Comparison of ENCODE assay signal across 25 cellular contexts in genomic region chr7:107810626-107811025, GRCh38. TPM values are rescaled to one million over a fixed set of nuclear protein-coding genes. Genes with fewer than 3 reads are reported as not detected.
A peak's percentile ranks its signal among the peaks of the same experiment; 100 is the strongest.
DNase-seq lines count a peak whose midpoint lies in the region; ATAC-seq and TF ChIP-seq lines count a peak whose summit lies in the region.
"Had no signal": no experiment of that assay in that cellular context is flagged by ENCODE, and none has a peak within 500 bp of the region (broad histone marks: within the 10 kb centered on the region; RNA-seq: fewer than 3 reads in every experiment).

No MANE protein-coding gene starts in this region.

- H3K79me2 ChIP-seq in OCI-LY7 (ENCODE audit: insufficient read depth, low read depth, low read length), result no peaks in the 10 kb centered on the region

- H3K27ac ChIP-seq in endodermal cell (ENCODE audit: low read depth, low read length) (no peak overlapping the region), OCI-LY7 (ENCODE audit: low read depth, low read length, poor library complexity, severe bottlenecking) (no peak overlapping the region)

- BruUV-seq in OCI-LY7 (replicated peaks; lab: Mats Ljungman, UMichigan), result no TSS peak

- no peaks in the 10 kb centered on the region for H4K20me1 ChIP-seq in OCI-LY7 (ENCODE audit: insufficient read depth, low read length)

- CTCF ChIA-PET in OCI-LY7 (lab: Charles Lee; ENCODE audit: unreplicated experiment), result no interaction called here

- TF ChIP-seq CTCF in endodermal cell (conservative IDR thresholded peaks at IDR 0.05) (no peak), OCI-LY7 (conservative IDR thresholded peaks at IDR 0.05; ENCODE audit: low read length) (no peak)

- H3K36me3 Mint-ChIP-seq in endodermal cell (ENCODE audit: low read depth), result no peaks in the 10 kb centered on the region
- H3K36me3 Mint-ChIP-seq: CD14-positive monocyte had no signal

- no peak overlapping the region for H2AFZ ChIP-seq in OCI-LY7 (ENCODE audit: low read length)

- ATAC-seq in activated CD4-positive, CD25-positive, alpha-beta regulatory T cell treated with anti-CD3 and anti-CD28 coated beads, Interleukin-2, amount 50 U/mL, for 24 hours, result no peak
- ATAC-seq: HepG2 had no signal

- no peaks in the 10 kb centered on the region for H3K4me1 ChIP-seq in endodermal cell (ENCODE audit: control insufficient read depth, insufficient read depth, low read length)
- H3K4me1 ChIP-seq in OCI-LY7 (ENCODE audit: insufficient read depth, low read length, poor library complexity, severe bottlenecking), result no peaks in the 10 kb centered on the region

- no peak overlapping the region for H3K27ac Mint-ChIP-seq in endodermal cell
- H3K27ac Mint-ChIP-seq: CD14-positive monocyte had no signal

- H3K27me3 Mint-ChIP-seq in endodermal cell (ENCODE audit: insufficient read depth), result no peaks in the 10 kb centered on the region

- no peaks in the 10 kb centered on the region for H3K4me1 Mint-ChIP-seq in endodermal cell
- H3K4me1 Mint-ChIP-seq: CD14-positive monocyte had no signal

- WGBS in endodermal cell (ENCODE audit: insufficient coverage in 1 of 2, insufficient read length in 1 of 2), 2 experiments, result 80 to 84% methylated on average over 2 to 3 of the region's 3 CpGs

- H3K4me2 ChIP-seq in OCI-LY7 (ENCODE audit: low read length), result no peak overlapping the region

- DNase-seq in NCI-H82 (lab: John Stamatoyannopoulos, UW) (peak; percentile 4), NCI-H82 treated with DMSO at 0.1 percent for 48 hours (lab: John Stamatoyannopoulos, UW; ENCODE audit: unreplicated experiment) (no peak), H7 (peak; percentile 27), endodermal cell (peak; percentile 45), myocyte (ENCODE audit: low read depth) (peak; percentile 13), OCI-LY7 (ENCODE audit: low spot score) (no peak), NOMO-1 treated with dmso at 0.1 percent for 144 hours (lab: John Stamatoyannopoulos, UW; ENCODE audit: unreplicated experiment) (no peak)
- DNase-seq: 8988T; DMS79 treated with DMSO at 0.1 percent for 48 hours; KG1; NCI-H1048; NCI-H1436; NCI-H1930; NCI-H2171; NCI-H526 treated with DMSO at 0.1 percent for 48 hours; NK-92 treated with Interleukin-12 subunit alpha and Interleukin-12 subunit beta, amount 100 ng/mL, for 24 hours; OCI-M1; Right ventricle myocardium superior had no signal

- no peak overlapping the region for H3K9ac ChIP-seq in endodermal cell (ENCODE audit: extremely low read depth, low read length, poor library complexity, severe bottlenecking)

- no peaks in the 10 kb centered on the region for H3K9me3 Mint-ChIP-seq in endodermal cell

- H3K9me2 ChIP-seq in OCI-LY7 (ENCODE audit: insufficient read depth, low read length), result no peaks in the 10 kb centered on the region; the same call in 1 of the 2 replicates

- no peaks in the 10 kb centered on the region for H3K36me3 ChIP-seq in H7 (replicated peaks; ENCODE audit: control insufficient read depth, insufficient read depth, low read length)
- H3K36me3 ChIP-seq in endodermal cell (ENCODE audit: control insufficient read depth, insufficient read depth, low read length), result no peaks in the 10 kb centered on the region
- H3K36me3 ChIP-seq in OCI-LY7 (ENCODE audit: insufficient read depth, low read length), result no peaks in the 10 kb centered on the region
- H3K36me3 ChIP-seq: HAP-1 had no signal

- intact Hi-C loops in OCI-LY7 (cut with micrococcal nuclease; ENCODE audit: unreplicated experiment), result no loop called here

- no peaks in the 10 kb centered on the region for H3K9me3 ChIP-seq in endodermal cell (ENCODE audit: control insufficient read depth, low read length)
- H3K9me3 ChIP-seq in OCI-LY7 (ENCODE audit: low read length), result no peaks in the 10 kb centered on the region
- H3K9me3 ChIP-seq: HAP-1 had no signal

- no peaks in the 10 kb centered on the region for H3K27me3 ChIP-seq in H7 (ENCODE audit: control insufficient read depth, insufficient read depth, low read length)
- H3K27me3 ChIP-seq in endodermal cell (ENCODE audit: control insufficient read depth, insufficient read depth, low read length, poor library complexity, severe bottlenecking), result no peaks in the 10 kb centered on the region

- POLR2A ChIA-PET in OCI-LY7 (lab: Charles Lee), result interaction anchor here (0.7 kb wide), 1 partner anchor 1832 kb away, joined by 4 read pairs; no protein-coding TSS in a partner anchor

- H3K4me3 Mint-ChIP-seq in endodermal cell, result no peak overlapping the region
- H3K4me3 Mint-ChIP-seq: CD14-positive monocyte had no signal

- H3K4me3 ChIP-seq in H7 (ENCODE audit: insufficient read depth, low read depth, low read length), result no peak overlapping the region
- H3K4me3 ChIP-seq in endodermal cell (ENCODE audit: low read length), result no peak overlapping the region
- no peak overlapping the region for H3K4me3 ChIP-seq in OCI-LY7 (ENCODE audit: low read depth, low read length, poor library complexity, severe bottlenecking)
- H3K4me3 ChIP-seq: HAP-1 had no signal

RNA-seq across cellular contexts. Expression of gene SLC26A3, which starts 7.6 kb away (rescaled TPM):
- total RNA-seq in H7 (2014; rRNA removed; shearing (Covaris generic)), result not detected in 2 replicates
- total RNA-seq in endodermal cell (not detected), myocyte (not detected in 2 replicates), OCI-LY7 (2022) (not detected in 2 replicates)
- not detected for polyA plus RNA-seq in endodermal cell (2013, experiment 1 of 2)
- not detected for polyA plus RNA-seq in endodermal cell (2013, experiment 2 of 2)
- polyA plus RNA-seq in myocyte (2012), result not detected
- total RNA-seq in OCI-LY7 (2014; rRNA removed; shearing (Covaris generic)), result not detected in 2 replicates
- total RNA-seq: G401, M059J, Right ventricle myocardium superior had no signal
- polyA plus RNA-seq: AG04450, CD14-positive monocyte had no signal

Comparison
In these comparisons a context has a peak if more than half of its experiments do, and no peak if none do; other contexts are left out.
1. DNase-seq: peak in NCI-H82 (single experiment), H7 (single experiment), endodermal cell (single experiment) and myocyte (single experiment); none in NCI-H82 treated with DMSO at 0.1 percent for 48 hours (single experiment), OCI-LY7 (single experiment) and NOMO-1 treated with dmso at 0.1 percent for 144 hours (single experiment).